ENCODE assay signal across 8 cellular contexts in the genomic region with DNA sequence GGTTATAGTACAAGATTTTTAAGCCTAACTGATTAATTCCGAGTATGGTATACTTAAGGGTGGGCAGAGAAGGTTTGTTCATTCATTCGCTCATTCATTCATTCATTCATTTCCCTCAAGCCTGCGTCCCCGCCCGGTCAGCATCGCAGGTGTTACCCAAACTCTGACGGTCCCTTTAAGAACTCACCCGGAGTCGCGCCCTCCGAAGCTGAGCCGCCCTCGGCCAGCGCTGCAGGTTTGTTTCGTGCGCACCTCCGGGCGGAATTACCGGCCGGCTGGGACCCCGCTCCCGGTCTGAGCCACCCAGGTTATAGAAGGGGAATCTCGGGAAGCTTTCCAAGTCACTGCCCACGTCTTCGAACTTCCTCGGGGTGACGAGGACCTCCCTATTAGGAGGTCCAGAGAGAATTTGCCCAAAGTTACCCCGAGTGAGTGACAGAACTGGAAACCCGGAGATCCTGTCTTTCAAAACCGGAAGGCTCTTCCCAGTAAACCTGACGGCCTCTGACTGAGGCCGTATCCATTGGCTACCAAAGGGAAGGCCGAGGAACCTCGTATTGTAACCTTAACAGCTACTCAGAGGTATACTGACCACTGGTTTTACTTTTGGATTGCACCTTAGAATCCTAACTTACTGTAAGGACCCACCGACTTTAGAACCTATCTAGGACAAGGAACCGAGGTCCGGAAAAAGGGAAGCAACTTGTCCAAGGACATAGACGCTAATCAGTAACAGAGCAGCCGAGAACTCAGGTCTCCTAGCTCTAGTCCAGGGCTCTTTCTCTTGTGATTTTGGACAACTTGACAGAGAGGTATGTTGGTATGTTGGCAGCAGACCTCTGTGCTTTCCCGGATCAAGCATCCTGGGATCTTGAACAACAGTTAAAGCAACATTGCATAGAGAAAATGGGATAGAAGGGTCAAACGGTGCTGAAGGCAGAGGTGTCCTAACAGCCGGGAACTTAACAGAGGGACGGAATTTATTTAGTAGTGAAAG. TPM values are rescaled to one million over a fixed set of nuclear protein-coding genes. Genes with fewer than 3 reads are reported as not detected.
DNase-seq lines count a peak whose midpoint lies in the region; ATAC-seq, FAIRE-seq and TF ChIP-seq lines count a peak whose summit lies in the region.

No MANE protein-coding gene starts in this region.

- H3K4me2 ChIP-seq in HCT116 (ENCODE audit: low read length) = peak overlapping the region; percentile 83

- H3K4me1 ChIP-seq in HCT116 (ENCODE audit: control insufficient read depth in 1 of 2, insufficient read depth in 2 of 2, low read length in 2 of 2) (peaks cover 11 to 17% of the 10 kb centered on the region in 2 experiments; a peak in 3 of 4 replicates), pancreas (peaks cover 13 to 25% (median 19%) of the 10 kb centered on the region in 3 donors)

- H3K4me1 Mint-ChIP-seq in Calu3 (ENCODE audit: low read depth, unreplicated experiment) = peaks cover 29% of the 10 kb centered on the region
- peaks cover 13% of the 10 kb centered on the region for H3K4me1 Mint-ChIP-seq in activated naive CD4-positive, alpha-beta T cell treated with anti-CD3 and anti-CD28 coated beads for 36 hours (ENCODE audit: low read depth)

- H3K4me3 Mint-ChIP-seq in Calu3 (ENCODE audit: low read depth, unreplicated experiment) = peak overlapping the region; percentile 96
- peak overlapping the region; percentile 96 for H3K4me3 Mint-ChIP-seq in activated naive CD4-positive, alpha-beta T cell treated with anti-CD3 and anti-CD28 coated beads for 36 hours

- H3K4me3 ChIP-seq in HCT116 (replicated peaks in 1 of 2; ENCODE audit: low read depth in 1 of 2, low read length in 2 of 2) (peak overlapping the region; percentile 81 to 82), pancreas (peak overlapping the region; percentile 85 to 98 (median 96))

- ATAC-seq in HCT116 (peak; percentile 65), Right ventricle myocardium superior (ENCODE audit: poor library complexity) (peak; percentile 32), pancreas (peak; percentile 27 to 60 (median 48)), GM18519 (IDR thresholded peaks at IDR 0.05; ENCODE audit: low FRiP score, unreplicated experiment) (no peak)

- H3K36me3 ChIP-seq in HCT116 (ENCODE audit: control insufficient read depth in 1 of 2, insufficient read depth in 2 of 2, low read length in 2 of 2) (peaks cover 4 to 7% of the 10 kb centered on the region in 2 experiments; a peak in 2 of 4 replicates), pancreas (no peaks in the 10 kb centered on the region)

- no peaks in the 10 kb centered on the region for H3K9me3 ChIP-seq in HCT116 (ENCODE audit: control insufficient read depth in 1 of 2, insufficient read depth in 1 of 2, low read depth in 1 of 2, low read length in 2 of 2)
- no peaks in the 10 kb centered on the region for H3K9me3 ChIP-seq in pancreas

- H3K36me3 Mint-ChIP-seq in Calu3 (ENCODE audit: insufficient read depth, unreplicated experiment) = peaks cover 45% of the 10 kb centered on the region
- H3K36me3 Mint-ChIP-seq in activated naive CD4-positive, alpha-beta T cell treated with anti-CD3 and anti-CD28 coated beads for 36 hours (ENCODE audit: low read depth) = peaks cover 6% of the 10 kb centered on the region

- H2AFZ ChIP-seq in HCT116 (ENCODE audit: low read depth, low read length, poor library complexity, severe bottlenecking) = peak overlapping the region; percentile 97

- no peaks in the 10 kb centered on the region for H4K20me1 ChIP-seq in HCT116 (ENCODE audit: insufficient read depth)

- peak overlapping the region; percentile 80 for H3K9ac ChIP-seq in HCT116 (ENCODE audit: low read length)

- FAIRE-seq in pancreas (lab: Jason Lieb, UNC) = no peak

- RAD21 ChIA-PET in HCT116 (lab: Charles Lee; ENCODE audit: low non-redundant PET in 1 of 2, low total read pairs in 2 of 2, uncharacterized antibody in 2 of 2, unreplicated experiment in 2 of 2) = no interaction called here

- BruUV-seq in Calu3 (replicated peaks; lab: Mats Ljungman, UMichigan) (TSS peak; percentile 94), HCT116 (replicated peaks; lab: Mats Ljungman, UMichigan) (TSS peak; percentile 86)

- H3K9me3 Mint-ChIP-seq in Calu3 (ENCODE audit: low read depth, unreplicated experiment) = no peaks in the 10 kb centered on the region
- no peaks in the 10 kb centered on the region for H3K9me3 Mint-ChIP-seq in activated naive CD4-positive, alpha-beta T cell treated with anti-CD3 and anti-CD28 coated beads for 36 hours

- DNase-seq in Calu3 (peak; percentile 75), HCT116 (ENCODE audit: low read depth, low spot score) (peak; percentile 63), NCI-H774 (lab: John Stamatoyannopoulos, UW) (peak; percentile 70), Right ventricle myocardium superior (peak; percentile 60), pancreas (peak; percentile 37 to 80 (median 56)), amniotic stem cell (lab: John Stamatoyannopoulos, UW) (no peak)
- DNase-seq in activated naive CD4-positive, alpha-beta T cell treated with anti-CD3 and anti-CD28 coated beads for 36 hours = peak; percentile 28

- TF ChIP-seq CTCF in Calu3 (IDR thresholded peaks at IDR 0.05; ENCODE audit: unreplicated experiment) = no peak
- no peak for TF ChIP-seq CTCF in HCT116 (IDR thresholded peaks at IDR 0.05 in 2 of 3, conservative IDR thresholded peaks at IDR 0.05 in 1 of 3; ENCODE audit: borderline replicate concordance in 1 of 3, insufficient read depth in 1 of 3, low read depth in 2 of 3, low read length in 2 of 3)
- no peak for TF ChIP-seq CTCF in pancreas (IDR thresholded peaks at IDR 0.05)

- peak overlapping the region; percentile 87 for H3K27ac ChIP-seq in HCT116 (ENCODE audit: low read depth, low read length)
- peak overlapping the region; percentile 81 to 92 (median 90) for H3K27ac ChIP-seq in pancreas

- intact Hi-C loops in Calu3 (cut with micrococcal nuclease; ENCODE audit: unreplicated experiment) = loop anchor here (5.0 kb wide), 2 partner anchors 42 to 203 kb away; no protein-coding TSS in a partner anchor
- intact Hi-C loops in HCT116 (cut with micrococcal nuclease) = loop anchor here (5.0 kb wide), 1 partner anchor 158 kb away; no protein-coding TSS in a partner anchor
- intact Hi-C loops in activated naive CD4-positive, alpha-beta T cell treated with anti-CD3 and anti-CD28 coated beads for 36 hours (cut with micrococcal nuclease) = loop anchor here (1.0 to 10.0 kb wide), 8 partner anchors 10 to 656 kb away; partner anchors contain the start of genes BDH1, RPL35A and SENP5
- intact Hi-C loops in Right ventricle myocardium superior (cut with DNase I) = no loop called here
- intact Hi-C loops in pancreas (cut with DNase I) = no loop called here

- H3K27ac Mint-ChIP-seq in Calu3 (ENCODE audit: unreplicated experiment) = peak overlapping the region; percentile 91
- no peak overlapping the region for H3K27ac Mint-ChIP-seq in activated naive CD4-positive, alpha-beta T cell treated with anti-CD3 and anti-CD28 coated beads for 36 hours

- 3 to 4% methylated on average over 43 of the region's 43 CpGs for WGBS in pancreas, 2 donors

- CTCF ChIA-PET in Calu3 (lab: Charles Lee) (interaction anchor here (0.5 to 0.7 kb wide), 2 partner anchors 16 to 605 kb away, joined by 3 read pairs; no protein-coding TSS in a partner anchor), HCT116 (lab: Charles Lee) (no interaction called here)
- CTCF ChIA-PET in activated naive CD4-positive, alpha-beta T cell treated with anti-CD3 and anti-CD28 coated beads for 36 hours (lab: Charles Lee) = no interaction called here

- H3K79me2 ChIP-seq in HCT116 (ENCODE audit: insufficient read depth, low read length) = peaks cover 36% of the 10 kb centered on the region

- no peak for TF ChIP-seq POLR2A in HCT116 (IDR thresholded peaks at IDR 0.05; ENCODE audit: borderline replicate concordance, extremely low read depth, insufficient read depth, insufficient read length)

- no peak; the same call in 1 of the 2 replicates for TF ChIP-seq RAD21 in HCT116 (IDR thresholded peaks at IDR 0.05; ENCODE audit: low read depth)

- no peaks in the 10 kb centered on the region for H3K9me2 ChIP-seq in HCT116 (ENCODE audit: insufficient read depth)

- POLR2A ChIA-PET in HCT116 (lab: Charles Lee) = interaction anchor here (1.2 kb wide), 1 partner anchor 10 kb away, joined by 5 read pairs; no protein-coding TSS in a partner anchor

- H3K27me3 Mint-ChIP-seq in Calu3 (ENCODE audit: unreplicated experiment) = no peaks in the 10 kb centered on the region
- H3K27me3 Mint-ChIP-seq in activated naive CD4-positive, alpha-beta T cell treated with anti-CD3 and anti-CD28 coated beads for 36 hours (ENCODE audit: low read depth) = peaks cover 19% of the 10 kb centered on the region

- H3K27me3 ChIP-seq in HCT116 (ENCODE audit: insufficient read depth, low read length) = no peaks in the 10 kb centered on the region
- H3K27me3 ChIP-seq in pancreas = no peaks in the 10 kb centered on the region

TF ChIP-seq in HCT116, 20 proteins besides CTCF, POLR2A, EP300 and RAD21 (continues in another document):
- TF ChIP-seq CBX3 (IDR thresholded peaks at IDR 0.05; ENCODE audit: low read depth) (peak; percentile 40; the same call in 1 of the 2 replicates), ELF1 (IDR thresholded peaks at IDR 0.05; ENCODE audit: borderline replicate concordance, low read depth) (no peak), EZH2phosphoT487 (IDR thresholded peaks at IDR 0.05; ENCODE audit: borderline replicate concordance) (no peak), EGR1 (IDR thresholded peaks at IDR 0.05; ENCODE audit: low read depth) (no peak; the same call in 1 of the 2 replicates), POLR2AphosphoS5 (IDR thresholded peaks at IDR 0.05; ENCODE audit: low read depth, low read length) (peak; percentile 76), TCF7L2 (IDR thresholded peaks at IDR 0.05; ENCODE audit: borderline replicate concordance, extremely low read depth, insufficient read depth, insufficient read length) (no peak)
- TF ChIP-seq, protein P1, sequence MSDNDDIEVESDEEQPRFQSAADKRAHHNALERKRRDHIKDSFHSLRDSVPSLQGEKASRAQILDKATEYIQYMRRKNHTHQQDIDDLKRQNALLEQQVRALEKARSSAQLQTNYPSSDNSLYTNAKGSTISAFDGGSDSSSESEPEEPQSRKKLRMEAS (IDR thresholded peaks at IDR 0.05) = peak; percentile 84

RNA-seq across cellular contexts. Expression of gene DLG1, which starts 0.7 kb away (rescaled TPM):
- 105 and 127 TPM in 2 replicates for total RNA-seq in Calu3 (2022)
- 89.8 TPM for total RNA-seq in HCT116 (2021; ENCODE audit: unreplicated experiment)
- 23.3 and 30.4 TPM in 2 replicates for polyA plus RNA-seq in HCT116 (2012)
- 10 to 100 TPM; 51.9 to 55.2 TPM for total RNA-seq in activated naive CD4-positive, alpha-beta T cell treated with anti-CD3 and anti-CD28 coated beads for 36 hours
- 40.7 TPM for total RNA-seq in Right ventricle myocardium superior
- 10 to 100 TPM; 21.3 to 47.9 (median 35.0) TPM for total RNA-seq in pancreas
- 10 to 100 TPM; 15.9 to 20.5 TPM for polyA plus RNA-seq in pancreas

Comparison
In these comparisons a context has a peak if more than half of its experiments do, and no peak if none do; other contexts are left out.
1. intact Hi-C loops: an anchor here in Calu3 (5.0 kb wide), HCT116 (5.0 kb wide) and activated naive CD4-positive, alpha-beta T cell treated with anti-CD3 and anti-CD28 coated beads for 36 hours (1.0 to 10.0 kb wide); none called in Right ventricle myocardium superior and pancreas.